In the genomic region with DNA sequence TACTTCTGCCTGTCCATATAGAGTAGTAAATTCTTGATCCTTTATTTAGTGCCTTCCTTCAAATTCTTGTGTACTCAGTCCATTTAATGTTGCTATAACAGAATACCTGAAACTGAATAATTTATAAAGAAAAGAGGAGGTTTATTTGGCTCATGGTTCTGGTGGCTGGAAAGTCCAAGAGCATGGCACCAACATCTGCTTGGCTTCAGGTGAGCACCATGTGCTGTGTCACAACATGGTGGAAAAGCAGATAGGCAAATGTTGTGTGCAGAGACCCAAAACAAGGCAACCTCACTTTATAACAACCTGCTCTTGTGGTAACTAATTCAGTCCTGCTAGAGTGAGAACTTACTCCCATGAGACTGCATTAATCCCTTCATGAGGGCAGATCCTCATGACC, we compare ENCODE assay signal across 28 cellular contexts.
"Had no signal": no experiment of that assay in that cellular context is flagged by ENCODE, and none has a peak within 500 bp of the region (broad histone marks: within the 10 kb centered on the region; RNA-seq: fewer than 3 reads in every experiment).

No MANE protein-coding gene starts in this region.

- DNase-seq: activated CD4-positive, alpha-beta memory T cell treated with anti-CD3 and anti-CD28 coated beads for 36 hours; activated CD4-positive, alpha-beta T cell treated with anti-CD3 and anti-CD28 coated beads for 36 hours; activated CD4-positive, alpha-beta T cell treated with anti-CD3 and anti-CD28 coated beads, Interleukin-2, amount 10 ng/mL, durations not matched to agents 24 days and 14 days; activated CD4-positive, CD25-positive, alpha-beta regulatory T cell; activated CD4-positive, CD25-positive, alpha-beta regulatory T cell treated with anti-CD3 and anti-CD28 coated beads, Interleukin-2, amount 50 U/mL, for 72 hours; activated CD8-positive, alpha-beta memory T cell treated with anti-CD3 and anti-CD28 coated beads, Interleukin-2, amount 50 U/mL, for 48 hours; activated CD8-positive, alpha-beta T cell treated with anti-CD3 and anti-CD28 coated beads, Interleukin-2, amount 10 ng/mL, durations not matched to agents 7 days and 5 days; activated effector memory CD4-positive, alpha-beta T cell treated with Interleukin-2 at 50 U/mL for 16 hours; activated gamma-delta T cell treated with Interleukin-2 at 50 U/mL for 16 hours; activated naive CD4-positive, alpha-beta T cell treated with anti-CD3 and anti-CD28 coated beads, Interleukin-2, amount 50 U/mL, for 16 hours; activated naive CD4-positive, alpha-beta T cell treated with Interleukin-2 at 50 U/mL for 16 hours; activated T-cell treated with anti-CD3 and anti-CD28 coated beads for 4 hours; activated T-cell treated with anti-CD3 and anti-CD28 coated beads, Interleukin-2, amount 50 U/mL, for 4 hours; anterior cingulate cortex; brain microvascular endothelial cell; dorsolateral prefrontal cortex; effector memory CD4-positive, alpha-beta T cell; endodermal cell; head of caudate nucleus; T-helper 2 cell had no signal

- H3K27me3 Mint-ChIP-seq: activated CD4-positive, alpha-beta memory T cell treated with anti-CD3 and anti-CD28 coated beads for 36 hours; activated CD4-positive, alpha-beta T cell treated with anti-CD3 and anti-CD28 coated beads for 36 hours; activated CD4-positive, alpha-beta T cell treated with anti-CD3 and anti-CD28 coated beads, Interleukin-2, amount 10 ng/mL, durations not matched to agents 24 days and 14 days; activated naive CD8-positive, alpha-beta T cell; activated T-helper 17 cell treated with anti-CD3 and anti-CD28 coated beads, Interleukin-2, amount 50 U/mL, for 72 hours; central memory CD8-positive, alpha-beta T cell; dendritic cell treated with granulocyte-macrophage colony-stimulating factor and Interleukin-4, amounts not matched to agents 40 ng/mL and 50 ng/mL, for 4 days had no signal

- H3K4me1 Mint-ChIP-seq: activated CD4-positive, alpha-beta T cell treated with anti-CD3 and anti-CD28 coated beads for 36 hours; activated CD4-positive, alpha-beta T cell treated with anti-CD3 and anti-CD28 coated beads, Interleukin-2, amount 10 ng/mL, durations not matched to agents 24 days and 14 days; activated T-helper 17 cell treated with anti-CD3 and anti-CD28 coated beads, Interleukin-2, amount 50 U/mL, for 72 hours; central memory CD8-positive, alpha-beta T cell; endodermal cell had no signal

- H3K9me3 Mint-ChIP-seq: central memory CD8-positive, alpha-beta T cell; dendritic cell treated with granulocyte-macrophage colony-stimulating factor and Interleukin-4, amounts not matched to agents 40 ng/mL and 50 ng/mL, for 4 days; endodermal cell had no signal

- H3K27ac ChIP-seq: brain microvascular endothelial cell, coronary artery, dorsolateral prefrontal cortex had no signal

- ATAC-seq: activated CD4-positive, alpha-beta T cell treated with anti-CD3 and anti-CD28 coated beads for 36 hours; activated CD8-positive, alpha-beta T cell treated with anti-CD3 and anti-CD28 coated beads, Interleukin-2, amount 10 ng/mL, durations not matched to agents 7 days and 5 days; activated T-cell treated with anti-CD3 and anti-CD28 coated beads, Interleukin-2, amount 50 U/mL, for 4 hours; activated T-helper 17 cell treated with anti-CD3 and anti-CD28 coated beads, Interleukin-2, amount 50 U/mL, for 72 hours; esophagus mucosa had no signal

- H3K27ac Mint-ChIP-seq: activated CD4-positive, alpha-beta memory T cell treated with anti-CD3 and anti-CD28 coated beads for 36 hours; activated CD4-positive, alpha-beta T cell treated with anti-CD3 and anti-CD28 coated beads for 36 hours; activated CD4-positive, alpha-beta T cell treated with anti-CD3 and anti-CD28 coated beads, Interleukin-2, amount 10 ng/mL, durations not matched to agents 24 days and 14 days; activated CD8-positive, alpha-beta T cell treated with anti-CD3 and anti-CD28 coated beads, Interleukin-2, amount 10 ng/mL, durations not matched to agents 7 days and 5 days; activated naive CD8-positive, alpha-beta T cell; activated T-helper 17 cell treated with anti-CD3 and anti-CD28 coated beads, Interleukin-2, amount 50 U/mL, for 72 hours; dendritic cell treated with granulocyte-macrophage colony-stimulating factor and Interleukin-4, amounts not matched to agents 40 ng/mL and 50 ng/mL, for 4 days; endodermal cell had no signal

- H3K4me3 Mint-ChIP-seq: activated CD4-positive, alpha-beta memory T cell treated with anti-CD3 and anti-CD28 coated beads for 36 hours; activated CD4-positive, alpha-beta T cell treated with anti-CD3 and anti-CD28 coated beads for 36 hours; activated CD4-positive, alpha-beta T cell treated with anti-CD3 and anti-CD28 coated beads, Interleukin-2, amount 10 ng/mL, durations not matched to agents 24 days and 14 days; activated CD8-positive, alpha-beta T cell treated with anti-CD3 and anti-CD28 coated beads, Interleukin-2, amount 10 ng/mL, durations not matched to agents 7 days and 5 days; activated naive CD8-positive, alpha-beta T cell; activated T-cell treated with anti-CD3 and anti-CD28 coated beads, Interleukin-2, amount 50 U/mL, for 4 hours; activated T-helper 17 cell treated with anti-CD3 and anti-CD28 coated beads, Interleukin-2, amount 50 U/mL, for 72 hours; central memory CD8-positive, alpha-beta T cell; dendritic cell treated with granulocyte-macrophage colony-stimulating factor and Interleukin-4, amounts not matched to agents 40 ng/mL and 50 ng/mL, for 4 days; endodermal cell had no signal

- H3K27me3 ChIP-seq: brain microvascular endothelial cell, dorsolateral prefrontal cortex had no signal

- H3K4me3 ChIP-seq: coronary artery, dorsolateral prefrontal cortex had no signal

- FAIRE-seq: bronchial epithelial cell, frontal cortex had no signal
